Comparison of ENCODE assay signal across 12 cellular contexts in genomic region chr18:24987271-24987932, GRCh38.
DNase-seq lines count a peak whose midpoint lies in the region; ATAC-seq and TF ChIP-seq lines count a peak whose summit lies in the region.
"Had no signal": no experiment of that assay in that cellular context is flagged by ENCODE, and none has a peak within 500 bp of the region (broad histone marks: within the 10 kb centered on the region; RNA-seq: fewer than 3 reads in every experiment).

No MANE protein-coding gene starts in this region.

- H3K14ac ChIP-seq in neuronal stem cell (ENCODE audit: low read length) = no peak overlapping the region

- no peak for TF ChIP-seq RAD21 in SK-N-SH (IDR thresholded peaks at IDR 0.05; ENCODE audit: low read length)

- no peak for TF ChIP-seq CTCF in SK-N-SH (IDR thresholded peaks at IDR 0.05)

- H3K9ac ChIP-seq in SK-N-SH (no peak overlapping the region), neuronal stem cell (ENCODE audit: low read depth, low read length, poor library complexity) (no peak overlapping the region)

- H4K91ac ChIP-seq in neuronal stem cell (ENCODE audit: low read depth, low read length, poor library complexity) = no peak overlapping the region

- ATAC-seq in Right ventricle myocardium superior (ENCODE audit: poor library complexity) (peak; percentile 81), GM19035 (IDR thresholded peaks at IDR 0.05; ENCODE audit: unreplicated experiment) (no peak), GM19467 (IDR thresholded peaks at IDR 0.05; ENCODE audit: unreplicated experiment) (no peak)
- ATAC-seq: stimulated activated naive B cell treated with anti-CD40 and anti-IgM and Interleukin-4, amounts not matched to agents 10 μg/mL and 1 μg/mL and 100 μg/mL, for 72 hours; T-cell had no signal

- H2BK12ac ChIP-seq in neuronal stem cell (ENCODE audit: low read length) = no peak overlapping the region

- no peaks in the 10 kb centered on the region for H3K9me2 ChIP-seq in SK-N-SH

- no peak overlapping the region for H3K23ac ChIP-seq in neuronal stem cell (ENCODE audit: low read depth, low read length, poor library complexity)

- no peak overlapping the region for H2BK5ac ChIP-seq in neuronal stem cell (ENCODE audit: low read length)

- H3K4ac ChIP-seq in neuronal stem cell (ENCODE audit: low read length) = no peak overlapping the region

- H2AFZ ChIP-seq in SK-N-SH (ENCODE audit: low read depth) = peak overlapping the region; percentile 47
- peak overlapping the region; percentile 60 for H2AFZ ChIP-seq in neuronal stem cell (ENCODE audit: low read length)

- H3K4me3 ChIP-seq in SK-N-SH (ENCODE audit: low read depth in 2 of 2, low read length in 1 of 2) (peak overlapping the region in 1 of 2 experiments; percentile 18; a peak in 1 of 4 replicates), neuronal stem cell (ENCODE audit: low read length in 2 of 2) (peak overlapping the region in 1 of 2 donors; percentile 41)

- no peaks in the 10 kb centered on the region for H3K27me3 ChIP-seq in SK-N-SH (ENCODE audit: insufficient read depth)
- H3K27me3 ChIP-seq in neuronal stem cell (ENCODE audit: control insufficient read depth in 3 of 3, insufficient read depth in 3 of 3, low read depth in 1 of 3, low read length in 3 of 3) = no peaks in the 10 kb centered on the region

- H3K4me2 ChIP-seq in SK-N-SH (no peak overlapping the region), neuronal stem cell (ENCODE audit: insufficient read depth, low read length, poor library complexity, severe bottlenecking) (peak overlapping the region; percentile 31)

- POLR2A ChIA-PET in SK-N-SH (lab: Yijun Ruan, JAX) = no interaction called here

- H4K8ac ChIP-seq in neuronal stem cell (ENCODE audit: low read depth, low read length) = no peak overlapping the region

- H3K9me3 ChIP-seq in SK-N-SH (no peaks in the 10 kb centered on the region), neuronal stem cell (replicated peaks in 1 of 2; ENCODE audit: control insufficient read depth in 2 of 2, insufficient read depth in 1 of 2, low read depth in 1 of 2, low read length in 2 of 2) (peaks cover 0 to under 1% of the 10 kb centered on the region in 2 donors)

- 38% methylated on average over 8 of the region's 8 CpGs for WGBS in SK-N-SH (ENCODE audit: low lambda C conversion rate)
- WGBS in neuronal stem cell (ENCODE audit: extremely low coverage in 2 of 2, insufficient read length in 2 of 2, insufficient replicate concordance in 1 of 2), 2 donors = no CpG with 5 or more reads among the region's 8 CpGs

- H3K27ac ChIP-seq in SK-N-SH (ENCODE audit: low read depth in 2 of 2, low read length in 1 of 2) (peak overlapping the region; percentile 33 to 55; a peak in 2 of 4 replicates), neuronal stem cell (replicated peaks; ENCODE audit: low read length) (peak overlapping the region; percentile 26)

- no peak overlapping the region for H3K18ac ChIP-seq in neuronal stem cell (ENCODE audit: low read length)

- H3K4me1 ChIP-seq in SK-N-SH (ENCODE audit: control insufficient read depth in 1 of 2, insufficient read depth in 2 of 2, low read depth in 1 of 2, low read length in 1 of 2) = peaks cover 0 to 3% of the 10 kb centered on the region in 2 experiments; a peak in 1 of 4 replicates
- peaks cover 15 to 43% of the 10 kb centered on the region in 2 donors for H3K4me1 ChIP-seq in neuronal stem cell (ENCODE audit: control insufficient read depth in 2 of 2, insufficient read depth in 1 of 2, low read depth in 1 of 2, low read length in 2 of 2)

- H2AK5ac ChIP-seq in neuronal stem cell (ENCODE audit: low read depth, low read length) = no peak overlapping the region

- DNase-seq in AG08396 (ENCODE audit: low spot score) = peak; percentile 14
- peak; percentile 6 for DNase-seq in SK-N-SH
- DNase-seq in Right ventricle myocardium superior = peak; percentile 68
- DNase-seq in neuronal stem cell (ENCODE audit: low spot score) = peak; percentile 11
- no peak for DNase-seq in NCI-H146 (lab: John Stamatoyannopoulos, UW)
- no peak for DNase-seq in NCI-H2171 treated with DMSO at 0.1 percent for 48 hours (lab: John Stamatoyannopoulos, UW)
- DNase-seq: ACHN; stimulated activated CD4-positive, alpha-beta T cell treated with anti-CD3 and anti-CD28 coated beads, Interleukin-12 subunit alpha, Interleukin-12 subunit beta, amount 100 ng/mL, for 4 hours; stimulated activated naive B cell treated with anti-CD40 and anti-IgM and Interleukin-4, amounts not matched to agents 10 μg/mL and 1 μg/mL and 100 μg/mL, for 72 hours; T-cell had no signal

- H3K79me2 ChIP-seq in SK-N-SH (ENCODE audit: insufficient read depth) = no peaks in the 10 kb centered on the region

- H2BK15ac ChIP-seq in neuronal stem cell (ENCODE audit: low read length) = no peak overlapping the region

- no peak overlapping the region for H2BK120ac ChIP-seq in neuronal stem cell (ENCODE audit: low read depth, low read length)

- CTCF ChIA-PET in SK-N-SH (lab: Yijun Ruan, JAX) = no interaction called here

- peaks cover 4% of the 10 kb centered on the region for H3F3A ChIP-seq in SK-N-SH (replicated peaks; ENCODE audit: insufficient read depth)

- 0 out of 4 replicates have a peak, but pooled peaks of 1 of the 2 experiments have one; percentile 14 for TF ChIP-seq EP300 in SK-N-SH (IDR thresholded peaks at IDR 0.05; ENCODE audit: borderline replicate concordance in 1 of 2, low read depth in 1 of 2, low read length in 1 of 2)

- H4K20me1 ChIP-seq in SK-N-SH (ENCODE audit: insufficient read depth) = no peaks in the 10 kb centered on the region

- intact Hi-C loops in Right ventricle myocardium superior (cut with DNase I) = no loop called here

- no peaks in the 10 kb centered on the region for H3K36me3 ChIP-seq in SK-N-SH (replicated peaks in 1 of 2; ENCODE audit: control insufficient read depth in 1 of 2, insufficient read depth in 2 of 2, low read length in 1 of 2)
- no peaks in the 10 kb centered on the region for H3K36me3 ChIP-seq in neuronal stem cell (replicated peaks in 1 of 2; ENCODE audit: control insufficient read depth in 2 of 2, insufficient read depth in 2 of 2, low read length in 2 of 2)

- H3K79me1 ChIP-seq in neuronal stem cell (ENCODE audit: low read depth, low read length) = no peaks in the 10 kb centered on the region

TF ChIP-seq in SK-N-SH, 30 proteins besides CTCF, POLR2A, EP300 and RAD21:
- peak; percentile 41 for TF ChIP-seq TCF12 (IDR thresholded peaks at IDR 0.05)
- no peak for TF ChIP-seq MEF2A (IDR thresholded peaks at IDR 0.05; ENCODE audit: borderline replicate concordance, low read depth)
- no peak for TF ChIP-seq GABPA (IDR thresholded peaks at IDR 0.05; ENCODE audit: low read depth)
- no peak for TF ChIP-seq YY1 (IDR thresholded peaks at IDR 0.05; ENCODE audit: low read depth)
- no peak for TF ChIP-seq NRF1 (IDR thresholded peaks at IDR 0.05; ENCODE audit: low read depth, low read length)
- TF ChIP-seq, protein P1, sequence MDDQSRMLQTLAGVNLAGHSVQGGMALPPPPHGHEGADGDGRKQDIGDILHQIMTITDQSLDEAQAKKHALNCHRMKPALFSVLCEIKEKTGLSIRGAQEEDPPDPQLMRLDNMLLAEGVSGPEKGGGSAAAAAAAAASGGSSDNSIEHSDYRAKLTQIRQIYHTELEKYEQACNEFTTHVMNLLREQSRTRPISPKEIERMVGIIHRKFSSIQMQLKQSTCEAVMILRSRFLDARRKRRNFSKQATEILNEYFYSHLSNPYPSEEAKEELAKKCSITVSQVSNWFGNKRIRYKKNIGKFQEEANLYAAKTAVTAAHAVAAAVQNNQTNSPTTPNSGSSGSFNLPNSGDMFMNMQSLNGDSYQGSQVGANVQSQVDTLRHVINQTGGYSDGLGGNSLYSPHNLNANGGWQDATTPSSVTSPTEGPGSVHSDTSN (IDR thresholded peaks at IDR 0.05) = peak; percentile 79
- no peak for TF ChIP-seq EZH2phosphoT487 (IDR thresholded peaks at IDR 0.05; ENCODE audit: borderline replicate concordance, low read depth)

Comparison
In these comparisons a context has a peak if more than half of its experiments do, and no peak if none do; other contexts are left out.
1. DNase-seq: peak in AG08396 (single experiment), SK-N-SH (single experiment), Right ventricle myocardium superior (single experiment) and neuronal stem cell (single experiment); none in NCI-H146 (single experiment) and NCI-H2171 treated with DMSO at 0.1 percent for 48 hours (single experiment).